1 cellular context compared by ENCODE assay signal in genomic region chr17:65182233-65182632, GRCh38.
TF ChIP-seq lines count a peak whose summit lies in the region.

No MANE protein-coding gene starts in this region.

TF ChIP-seq in GM12878, 131 proteins besides CTCF, POLR2A, EP300 and RAD21 (continued from another document):
- TF ChIP-seq TCF3 (IDR thresholded peaks at IDR 0.05; ENCODE audit: borderline replicate concordance, insufficient read depth, low read depth, low read length) (0 out of 2 replicates have a peak, but pooled peaks have one; percentile 15), MYB (IDR thresholded peaks at IDR 0.05; ENCODE audit: borderline replicate concordance, low read depth, low read length) (0 out of 2 replicates have a peak, but pooled peaks have one; percentile 62), NRF1 (conservative IDR thresholded peaks at IDR 0.05; ENCODE audit: low read depth, low read length) (no peak), KLF5 (IDR thresholded peaks at IDR 0.05; ENCODE audit: partially characterized antibody) (no peak), SIX5 (IDR thresholded peaks at IDR 0.05; ENCODE audit: low read depth, low read length, severe bottlenecking) (no peak), USF2 (IDR thresholded peaks at IDR 0.05; ENCODE audit: borderline replicate concordance, low read depth, low read length) (no peak), BCL3 (IDR thresholded peaks at IDR 0.05; ENCODE audit: borderline replicate concordance, insufficient read depth, low read depth, low read length, poor library complexity, severe bottlenecking) (no peak)
